8 cellular contexts compared by ENCODE assay signal in genomic region chr6:87473419-87473903, GRCh38. TPM values are rescaled to one million over a fixed set of nuclear protein-coding genes. Genes with fewer than 3 reads are reported as not detected.
DNase-seq lines count a peak whose midpoint lies in the region; TF ChIP-seq lines count a peak whose summit lies in the region.

No MANE protein-coding gene starts in this region.

- H3K27me3 Mint-ChIP-seq in activated CD4-positive, alpha-beta T cell treated with anti-CD3 and anti-CD28 coated beads, Interleukin-2, amount 10 ng/mL, durations not matched to agents 24 days and 14 days: peaks cover 3% of the 10 kb centered on the region

- no peaks in the 10 kb centered on the region for H3K27me3 ChIP-seq in HAP-1 (ENCODE audit: low read depth)

- no peaks in the 10 kb centered on the region for H3K9me3 Mint-ChIP-seq in activated CD4-positive, alpha-beta T cell treated with anti-CD3 and anti-CD28 coated beads, Interleukin-2, amount 10 ng/mL, durations not matched to agents 24 days and 14 days

- H3K4me1 ChIP-seq in HAP-1: peaks cover 5% of the 10 kb centered on the region

- 0 out of 2 replicates have a peak, but pooled peaks cover 3% of the 10 kb centered on the region for H3K36me3 ChIP-seq in HAP-1 (replicated peaks)

- peak overlapping the region; percentile 97 for H3K27ac Mint-ChIP-seq in activated CD4-positive, alpha-beta T cell treated with anti-CD3 and anti-CD28 coated beads, Interleukin-2, amount 10 ng/mL, durations not matched to agents 24 days and 14 days

- peaks cover 17% of the 10 kb centered on the region for H3K4me1 Mint-ChIP-seq in activated CD4-positive, alpha-beta T cell treated with anti-CD3 and anti-CD28 coated beads, Interleukin-2, amount 10 ng/mL, durations not matched to agents 24 days and 14 days

- intact Hi-C loops in activated CD4-positive, alpha-beta T cell treated with anti-CD3 and anti-CD28 coated beads, Interleukin-2, amount 10 ng/mL, durations not matched to agents 24 days and 14 days (cut with micrococcal nuclease): loop anchor here (1.0 kb wide), 1 partner anchor 229 kb away; the partner anchor contains the start of gene AKIRIN2

- H3K36me3 Mint-ChIP-seq in activated CD4-positive, alpha-beta T cell treated with anti-CD3 and anti-CD28 coated beads, Interleukin-2, amount 10 ng/mL, durations not matched to agents 24 days and 14 days (ENCODE audit: low read depth): peaks cover 6% of the 10 kb centered on the region

- H3K4me3 ChIP-seq in HAP-1 (peak overlapping the region; percentile 97), LNCaP clone FGC (ENCODE audit: low read depth, low read length) (peak overlapping the region; percentile 60)

- peak overlapping the region; percentile 95 for H3K4me3 Mint-ChIP-seq in activated CD4-positive, alpha-beta T cell treated with anti-CD3 and anti-CD28 coated beads, Interleukin-2, amount 10 ng/mL, durations not matched to agents 24 days and 14 days

- no peak for TF ChIP-seq CTCF in LNCaP clone FGC (IDR thresholded peaks at IDR 0.05; ENCODE audit: control insufficient read depth, extremely low read depth, insufficient read depth)

- H3K9me3 ChIP-seq in HAP-1: no peaks in the 10 kb centered on the region

- in situ Hi-C loops in HAP-1 (cut with MboI; ENCODE audit: low sequenced_read_pairs): no loop called here

- DNase-seq in activated T-cell treated with anti-CD3 and anti-CD28 coated beads for 1 hour (ENCODE audit: low read depth) (peak; percentile 42), activated T-cell treated with anti-CD3 and anti-CD28 coated beads for 4 hours (no peak), HAP-1 (ENCODE audit: low spot score in 2 of 2) (no peak), LNCaP clone FGC (ENCODE audit: low read depth) (no peak), fibroblast of peridontal ligament (ENCODE audit: extremely low read depth) (peak; percentile 43), non-pigmented ciliary epithelial cell (ENCODE audit: low read depth) (peak; percentile 15), NCI-H446 treated with DMSO at 0.1 percent for 48 hours (lab: John Stamatoyannopoulos, UW) (no peak)
- DNase-seq in activated CD4-positive, alpha-beta T cell treated with anti-CD3 and anti-CD28 coated beads, Interleukin-2, amount 10 ng/mL, durations not matched to agents 24 days and 14 days: no peak

RNA-seq across cellular contexts. Expression of gene SLC35A1, which starts 0.7 kb away (rescaled TPM):
- total RNA-seq in activated CD4-positive, alpha-beta T cell treated with anti-CD3 and anti-CD28 coated beads, Interleukin-2, amount 10 ng/mL, durations not matched to agents 24 days and 14 days: 8.8 and 9.1 TPM in 2 replicates

Comparison
In these comparisons a context has a peak if more than half of its experiments do, and no peak if none do; other contexts are left out.
1. DNase-seq: peak in activated T-cell treated with anti-CD3 and anti-CD28 coated beads for 1 hour (single experiment), fibroblast of peridontal ligament (single experiment) and non-pigmented ciliary epithelial cell (single experiment); none in activated T-cell treated with anti-CD3 and anti-CD28 coated beads for 4 hours (single experiment), HAP-1 (0 of 2), LNCaP clone FGC (single experiment), activated CD4-positive, alpha-beta T cell treated with anti-CD3 and anti-CD28 coated beads, Interleukin-2, amount 10 ng/mL, durations not matched to agents 24 days and 14 days (single experiment) and NCI-H446 treated with DMSO at 0.1 percent for 48 hours (single experiment).